8 cellular contexts compared by ENCODE assay signal in genomic region chr13:107124129-107124718, GRCh38.
DNase-seq lines count a peak whose midpoint lies in the region; ATAC-seq and TF ChIP-seq lines count a peak whose summit lies in the region.

No MANE protein-coding gene starts in this region.

- peak; percentile 23; the same call in 1 of the 3 replicates for TF ChIP-seq CTCF in GM12872 (IDR thresholded peaks at IDR 0.05; ENCODE audit: insufficient read depth, low read depth, low read length)

- ATAC-seq in HG02938 (IDR thresholded peaks at IDR 0.05; ENCODE audit: unreplicated experiment) (no peak), GM18502 (IDR thresholded peaks at IDR 0.05; ENCODE audit: poor library complexity, unreplicated experiment) (no peak), GM21825 (IDR thresholded peaks at IDR 0.05; ENCODE audit: unreplicated experiment) (no peak)

- DNase-seq in NCI-H1694 (lab: John Stamatoyannopoulos, UW) = peak; percentile 73
- peak; percentile 36 to 46 for DNase-seq in dermis microvascular lymphatic vessel endothelial cell (ENCODE audit: low read depth in 2 of 2)
- peak; percentile 33 for DNase-seq in pons (ENCODE audit: low spot score)
- no peak for DNase-seq in mucosa of gallbladder (ENCODE audit: low spot score)
